ENCODE assay signal across 1 cellular context in the genomic region with DNA sequence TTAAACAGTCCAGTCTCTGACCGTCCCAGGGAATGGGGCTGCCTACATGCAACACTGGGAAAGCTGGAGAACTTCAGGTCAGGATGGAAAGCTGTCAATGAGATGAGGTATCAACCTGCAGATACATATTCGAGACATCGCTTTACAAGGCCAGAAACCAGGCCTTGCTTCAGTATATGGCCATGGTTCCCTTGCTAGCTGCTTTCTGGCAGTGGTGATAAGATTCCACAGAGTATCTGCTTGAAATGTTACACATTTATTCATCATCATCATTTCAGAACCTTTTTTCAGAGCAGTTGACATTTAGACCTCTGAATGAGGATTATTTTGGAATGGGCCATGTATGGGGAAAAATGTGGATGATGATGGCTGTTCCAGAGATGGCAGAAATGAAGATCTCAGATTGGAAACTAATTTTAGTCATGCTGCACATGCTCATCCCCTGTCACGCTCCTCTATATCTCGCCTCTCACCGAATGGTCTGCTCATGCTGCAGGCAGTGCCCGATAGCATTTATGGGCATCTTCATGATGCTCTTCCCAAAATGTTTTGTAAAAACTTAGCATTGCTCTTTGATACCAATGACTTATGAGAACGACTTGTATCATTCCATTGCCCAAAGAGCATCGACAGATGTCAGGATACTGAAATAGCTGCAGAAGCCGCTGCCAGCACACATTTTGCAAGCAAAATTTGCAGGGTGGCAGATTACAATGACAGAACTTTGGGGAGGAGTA.
TF ChIP-seq lines count a peak whose summit lies in the region.

No MANE protein-coding gene starts in this region.

TF ChIP-seq in SK-N-SH treated with all-trans-retinoic acid at 6 μM for 48 hours, 23 proteins besides CTCF, POLR2A, EP300 and RAD21 (continued from another document):
- TF ChIP-seq TCF4 (CRISPR knock-in tag; IDR thresholded peaks at IDR 0.05; ENCODE audit: borderline replicate concordance), result no peak
TF ChIP-seq in SK-N-SH treated with all-trans-retinoic acid at 6 μM for 48 hours: peak in this region for 0.
